Comparison of ENCODE assay signal across 1 cellular context in genomic region chr5:143064661-143065060, GRCh38.
TF ChIP-seq lines count a peak whose summit lies in the region.

No MANE protein-coding gene starts in this region.

TF ChIP-seq in HepG2, 621 proteins besides CTCF, POLR2A, EP300 and RAD21 (continued from another document):
- TF ChIP-seq, protein P1, sequence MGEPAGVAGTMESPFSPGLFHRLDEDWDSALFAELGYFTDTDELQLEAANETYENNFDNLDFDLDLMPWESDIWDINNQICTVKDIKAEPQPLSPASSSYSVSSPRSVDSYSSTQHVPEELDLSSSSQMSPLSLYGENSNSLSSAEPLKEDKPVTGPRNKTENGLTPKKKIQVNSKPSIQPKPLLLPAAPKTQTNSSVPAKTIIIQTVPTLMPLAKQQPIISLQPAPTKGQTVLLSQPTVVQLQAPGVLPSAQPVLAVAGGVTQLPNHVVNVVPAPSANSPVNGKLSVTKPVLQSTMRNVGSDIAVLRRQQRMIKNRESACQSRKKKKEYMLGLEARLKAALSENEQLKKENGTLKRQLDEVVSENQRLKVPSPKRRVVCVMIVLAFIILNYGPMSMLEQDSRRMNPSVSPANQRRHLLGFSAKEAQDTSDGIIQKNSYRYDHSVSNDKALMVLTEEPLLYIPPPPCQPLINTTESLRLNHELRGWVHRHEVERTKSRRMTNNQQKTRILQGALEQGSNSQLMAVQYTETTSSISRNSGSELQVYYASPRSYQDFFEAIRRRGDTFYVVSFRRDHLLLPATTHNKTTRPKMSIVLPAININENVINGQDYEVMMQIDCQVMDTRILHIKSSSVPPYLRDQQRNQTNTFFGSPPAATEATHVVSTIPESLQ (CRISPR knock-in tag; conservative IDR thresholded peaks at IDR 0.05) = no peak
- TF ChIP-seq CHD2 (IDR thresholded peaks at IDR 0.05; ENCODE audit: low read depth, low read length) (no peak), NR1H2 (CRISPR knock-in tag; IDR thresholded peaks at IDR 0.05; ENCODE audit: borderline replicate concordance, low read depth) (no peak), TCF7 (IDR thresholded peaks at IDR 0.05; ENCODE audit: low read depth) (no peak), ZNF3 (CRISPR knock-in tag; IDR thresholded peaks at IDR 0.05) (no peak), SCMH1 (CRISPR knock-in tag; IDR thresholded peaks at IDR 0.05; ENCODE audit: borderline replicate concordance) (no peak), IRF1 (CRISPR knock-in tag; IDR thresholded peaks at IDR 0.05; ENCODE audit: low read depth) (no peak), HNF4G (IDR thresholded peaks at IDR 0.05; ENCODE audit: borderline replicate concordance, low read depth, low read length) (no peak), HNF4G (CRISPR knock-in tag; IDR thresholded peaks at IDR 0.05; ENCODE audit: borderline replicate concordance, low read depth) (no peak), ZNF768 (CRISPR knock-in tag; IDR thresholded peaks at IDR 0.05) (no peak)
- TF ChIP-seq, protein P2, sequence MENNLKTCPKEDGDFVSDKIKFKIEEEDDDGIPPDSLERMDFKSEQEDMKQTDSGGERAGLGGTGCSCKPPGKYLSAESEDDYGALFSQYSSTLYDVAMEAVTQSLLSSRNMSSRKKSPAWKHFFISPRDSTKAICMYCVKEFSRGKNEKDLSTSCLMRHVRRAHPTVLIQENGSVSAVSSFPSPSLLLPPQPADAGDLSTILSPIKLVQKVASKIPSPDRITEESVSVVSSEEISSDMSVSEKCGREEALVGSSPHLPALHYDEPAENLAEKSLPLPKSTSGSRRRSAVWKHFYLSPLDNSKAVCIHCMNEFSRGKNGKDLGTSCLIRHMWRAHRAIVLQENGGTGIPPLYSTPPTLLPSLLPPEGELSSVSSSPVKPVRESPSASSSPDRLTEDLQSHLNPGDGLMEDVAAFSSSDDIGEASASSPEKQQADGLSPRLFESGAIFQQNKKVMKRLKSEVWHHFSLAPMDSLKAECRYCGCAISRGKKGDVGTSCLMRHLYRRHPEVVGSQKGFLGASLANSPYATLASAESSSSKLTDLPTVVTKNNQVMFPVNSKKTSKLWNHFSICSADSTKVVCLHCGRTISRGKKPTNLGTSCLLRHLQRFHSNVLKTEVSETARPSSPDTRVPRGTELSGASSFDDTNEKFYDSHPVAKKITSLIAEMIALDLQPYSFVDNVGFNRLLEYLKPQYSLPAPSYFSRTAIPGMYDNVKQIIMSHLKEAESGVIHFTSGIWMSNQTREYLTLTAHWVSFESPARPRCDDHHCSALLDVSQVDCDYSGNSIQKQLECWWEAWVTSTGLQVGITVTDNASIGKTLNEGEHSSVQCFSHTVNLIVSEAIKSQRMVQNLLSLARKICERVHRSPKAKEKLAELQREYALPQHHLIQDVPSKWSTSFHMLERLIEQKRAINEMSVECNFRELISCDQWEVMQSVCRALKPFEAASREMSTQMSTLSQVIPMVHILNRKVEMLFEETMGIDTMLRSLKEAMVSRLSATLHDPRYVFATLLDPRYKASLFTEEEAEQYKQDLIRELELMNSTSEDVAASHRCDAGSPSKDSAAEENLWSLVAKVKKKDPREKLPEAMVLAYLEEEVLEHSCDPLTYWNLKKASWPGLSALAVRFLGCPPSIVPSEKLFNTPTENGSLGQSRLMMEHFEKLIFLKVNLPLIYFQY (CRISPR knock-in tag; IDR thresholded peaks at IDR 0.05; ENCODE audit: borderline replicate concordance) = no peak
- TF ChIP-seq, protein P3, sequence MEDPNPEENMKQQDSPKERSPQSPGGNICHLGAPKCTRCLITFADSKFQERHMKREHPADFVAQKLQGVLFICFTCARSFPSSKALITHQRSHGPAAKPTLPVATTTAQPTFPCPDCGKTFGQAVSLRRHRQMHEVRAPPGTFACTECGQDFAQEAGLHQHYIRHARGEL (CRISPR knock-in tag; IDR thresholded peaks at IDR 0.05) = no peak
- TF ChIP-seq, protein P4, sequence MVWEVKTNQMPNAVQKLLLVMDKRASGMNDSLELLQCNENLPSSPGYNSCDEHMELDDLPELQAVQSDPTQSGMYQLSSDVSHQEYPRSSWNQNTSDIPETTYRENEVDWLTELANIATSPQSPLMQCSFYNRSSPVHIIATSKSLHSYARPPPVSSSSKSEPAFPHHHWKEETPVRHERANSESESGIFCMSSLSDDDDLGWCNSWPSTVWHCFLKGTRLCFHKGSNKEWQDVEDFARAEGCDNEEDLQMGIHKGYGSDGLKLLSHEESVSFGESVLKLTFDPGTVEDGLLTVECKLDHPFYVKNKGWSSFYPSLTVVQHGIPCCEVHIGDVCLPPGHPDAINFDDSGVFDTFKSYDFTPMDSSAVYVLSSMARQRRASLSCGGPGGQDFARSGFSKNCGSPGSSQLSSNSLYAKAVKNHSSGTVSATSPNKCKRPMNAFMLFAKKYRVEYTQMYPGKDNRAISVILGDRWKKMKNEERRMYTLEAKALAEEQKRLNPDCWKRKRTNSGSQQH (CRISPR knock-in tag; IDR thresholded peaks at IDR 0.05; ENCODE audit: low read depth) = no peak
